In genomic region chr7:8035647-8036518, GRCh38 we compare ENCODE assay signal across 8 cellular contexts.
A peak's percentile ranks its signal among the peaks of the same experiment; 100 is the strongest.
DNase-seq lines count a peak whose midpoint lies in the region; ATAC-seq and TF ChIP-seq lines count a peak whose summit lies in the region.

No MANE protein-coding gene starts in this region.

- H3K4me3 Mint-ChIP-seq in activated CD4-positive, alpha-beta T cell treated with anti-CD3 and anti-CD28 coated beads, Interleukin-2, amount 10 ng/mL, durations not matched to agents 7 days and 5 days, result no peak overlapping the region
- no peak overlapping the region for H3K4me3 Mint-ChIP-seq in naive thymus-derived CD8-positive, alpha-beta T cell

- H3K4me3 ChIP-seq in HEK293 (ENCODE audit: low read depth, low read length), result no peak overlapping the region
- no peak overlapping the region for H3K4me3 ChIP-seq in colonic mucosa
- H3K4me3 ChIP-seq in vagina, result no peak overlapping the region

- H3K4me1 ChIP-seq in HEK293 (ENCODE audit: control insufficient read depth, insufficient read depth, low read length) (no peaks in the 10 kb centered on the region), colonic mucosa (no peaks in the 10 kb centered on the region), vagina (no peaks in the 10 kb centered on the region)

- H3K9me3 Mint-ChIP-seq in activated CD4-positive, alpha-beta T cell treated with anti-CD3 and anti-CD28 coated beads, Interleukin-2, amount 10 ng/mL, durations not matched to agents 7 days and 5 days, result peaks cover 8% of the 10 kb centered on the region
- peaks cover 0 to 19% (median 2%) of the 10 kb centered on the region in 9 donors for H3K9me3 Mint-ChIP-seq in naive thymus-derived CD8-positive, alpha-beta T cell

- H3K27me3 ChIP-seq in colonic mucosa (no peaks in the 10 kb centered on the region), vagina (no peaks in the 10 kb centered on the region)

- TF ChIP-seq POLR2A in vagina (IDR thresholded peaks at IDR 0.05), result no peak

- peak; percentile 12 for DNase-seq in activated CD4-positive, alpha-beta T cell treated with anti-CD3 and anti-CD28 coated beads, Interleukin-2, amount 10 ng/mL, durations not matched to agents 7 days and 5 days
- no peak for DNase-seq in activated CD4-positive, alpha-beta T cell treated with anti-CD3 and anti-CD28 coated beads for 1 hour
- DNase-seq in NCI-H69 (lab: John Stamatoyannopoulos, UW) (peak; percentile 66), colonic mucosa (no peak), NCI-H1930 (lab: John Stamatoyannopoulos, UW) (no peak), vagina (ENCODE audit: extremely low spot score in 2 of 2) (no peak)
- DNase-seq in naive thymus-derived CD8-positive, alpha-beta T cell, result peak in 3 of 10 donors; percentile 28 to 45 (median 43)

- POLR2A ChIA-PET in activated CD4-positive, alpha-beta T cell treated with anti-CD3 and anti-CD28 coated beads, Interleukin-2, amount 10 ng/mL, durations not matched to agents 7 days and 5 days (lab: Charles Lee), result no interaction called here
- POLR2A ChIA-PET in HEK293 (lab: Yijun Ruan, JAX), result no interaction called here
- POLR2A ChIA-PET in naive thymus-derived CD8-positive, alpha-beta T cell (lab: Charles Lee), result interaction anchor here (1.9 kb wide), 1 partner anchor 67 kb away, joined by 10 read pairs; the partner anchor contains the start of gene GLCCI1

- no peaks in the 10 kb centered on the region for H3K27me3 Mint-ChIP-seq in activated CD4-positive, alpha-beta T cell treated with anti-CD3 and anti-CD28 coated beads, Interleukin-2, amount 10 ng/mL, durations not matched to agents 7 days and 5 days
- H3K27me3 Mint-ChIP-seq in naive thymus-derived CD8-positive, alpha-beta T cell, result no peaks in the 10 kb centered on the region

- H3K4me1 Mint-ChIP-seq in activated CD4-positive, alpha-beta T cell treated with anti-CD3 and anti-CD28 coated beads, Interleukin-2, amount 10 ng/mL, durations not matched to agents 7 days and 5 days, result peaks cover 9% of the 10 kb centered on the region
- peaks cover 7 to 21% (median 14%) of the 10 kb centered on the region in 4 donors for H3K4me1 Mint-ChIP-seq in naive thymus-derived CD8-positive, alpha-beta T cell

- no peak overlapping the region for H3K27ac Mint-ChIP-seq in activated CD4-positive, alpha-beta T cell treated with anti-CD3 and anti-CD28 coated beads, Interleukin-2, amount 10 ng/mL, durations not matched to agents 7 days and 5 days
- H3K27ac Mint-ChIP-seq in naive thymus-derived CD8-positive, alpha-beta T cell, result peak overlapping the region in 9 of 10 donors; percentile 26 to 82 (median 60)

- H3K9me3 ChIP-seq in HEK293 (ENCODE audit: control insufficient read depth, insufficient read depth, low read depth, low read length) (no peaks in the 10 kb centered on the region), colonic mucosa (no peaks in the 10 kb centered on the region), vagina (no peaks in the 10 kb centered on the region)

- intact Hi-C loops in colonic mucosa (cut with DNase I), result loop anchor here (5.0 kb wide), 1 partner anchor 354 kb away; no protein-coding TSS in a partner anchor
- intact Hi-C loops in vagina (cut with DNase I), result no loop called here

- CTCF ChIA-PET in activated CD4-positive, alpha-beta T cell treated with anti-CD3 and anti-CD28 coated beads, Interleukin-2, amount 10 ng/mL, durations not matched to agents 7 days and 5 days (lab: Charles Lee), result interaction anchor here (0.9 to 1.6 kb wide), 5 partner anchors 12 to 154 kb away, joined by 3 to 4 read pairs (median 3); partner anchors contain the start of gene GLCCI1
- CTCF ChIA-PET in HEK293 (lab: Yijun Ruan, JAX), result interaction anchor here (0.5 to 1.5 kb wide), 11 partner anchors 11 to 600 kb away, joined by 3 to 11 read pairs (median 3); no protein-coding TSS in a partner anchor

- H3K27ac ChIP-seq in HEK293 (ENCODE audit: extremely low read depth, low read depth, low read length), result no peak overlapping the region
- H3K27ac ChIP-seq in colonic mucosa, result no peak overlapping the region
- H3K27ac ChIP-seq in vagina, result no peak overlapping the region

- no peaks in the 10 kb centered on the region for H3K36me3 ChIP-seq in HEK293 (ENCODE audit: control insufficient read depth in 2 of 2, insufficient read depth in 1 of 2, low read length in 2 of 2)
- H3K36me3 ChIP-seq in colonic mucosa, result no peaks in the 10 kb centered on the region
- no peaks in the 10 kb centered on the region for H3K36me3 ChIP-seq in vagina

- ATAC-seq in naive thymus-derived CD8-positive, alpha-beta T cell, result peak; percentile 81 to 89

- no peak for TF ChIP-seq CTCF in HEK293 (tag by site-specific recombination; IDR thresholded peaks at IDR 0.05)
- peak; percentile 42 for TF ChIP-seq CTCF in colonic mucosa (IDR thresholded peaks at IDR 0.05)
- no peak for TF ChIP-seq CTCF in vagina (IDR thresholded peaks at IDR 0.05)

- H3K9ac ChIP-seq in colonic mucosa (ENCODE audit: low read depth in 2 of 2, low read length in 2 of 2), result no peak overlapping the region

- peaks cover 28% of the 10 kb centered on the region for H3K36me3 Mint-ChIP-seq in activated CD4-positive, alpha-beta T cell treated with anti-CD3 and anti-CD28 coated beads, Interleukin-2, amount 10 ng/mL, durations not matched to agents 7 days and 5 days (ENCODE audit: low read depth)
- H3K36me3 Mint-ChIP-seq in naive thymus-derived CD8-positive, alpha-beta T cell, result peaks cover 9 to 26% (median 22%) of the 10 kb centered on the region in 3 donors

TF ChIP-seq in HEK293, 187 proteins besides CTCF, POLR2A, EP300 and RAD21:
- TF ChIP-seq ZSCAN18 (tag by site-specific recombination; IDR thresholded peaks at IDR 0.05), result no peak
- peak; percentile 27 for TF ChIP-seq ZNF654 (tag by site-specific recombination; IDR thresholded peaks at IDR 0.05; ENCODE audit: low read depth)

Comparison
In these comparisons a context has a peak if more than half of its experiments do, and no peak if none do; other contexts are left out.
1. DNase-seq: peak in activated CD4-positive, alpha-beta T cell treated with anti-CD3 and anti-CD28 coated beads, Interleukin-2, amount 10 ng/mL, durations not matched to agents 7 days and 5 days (single experiment) and NCI-H69 (single experiment); none in activated CD4-positive, alpha-beta T cell treated with anti-CD3 and anti-CD28 coated beads for 1 hour (single experiment), colonic mucosa (single experiment), NCI-H1930 (0 of 2) and vagina (0 of 2).